In the genomic region with DNA sequence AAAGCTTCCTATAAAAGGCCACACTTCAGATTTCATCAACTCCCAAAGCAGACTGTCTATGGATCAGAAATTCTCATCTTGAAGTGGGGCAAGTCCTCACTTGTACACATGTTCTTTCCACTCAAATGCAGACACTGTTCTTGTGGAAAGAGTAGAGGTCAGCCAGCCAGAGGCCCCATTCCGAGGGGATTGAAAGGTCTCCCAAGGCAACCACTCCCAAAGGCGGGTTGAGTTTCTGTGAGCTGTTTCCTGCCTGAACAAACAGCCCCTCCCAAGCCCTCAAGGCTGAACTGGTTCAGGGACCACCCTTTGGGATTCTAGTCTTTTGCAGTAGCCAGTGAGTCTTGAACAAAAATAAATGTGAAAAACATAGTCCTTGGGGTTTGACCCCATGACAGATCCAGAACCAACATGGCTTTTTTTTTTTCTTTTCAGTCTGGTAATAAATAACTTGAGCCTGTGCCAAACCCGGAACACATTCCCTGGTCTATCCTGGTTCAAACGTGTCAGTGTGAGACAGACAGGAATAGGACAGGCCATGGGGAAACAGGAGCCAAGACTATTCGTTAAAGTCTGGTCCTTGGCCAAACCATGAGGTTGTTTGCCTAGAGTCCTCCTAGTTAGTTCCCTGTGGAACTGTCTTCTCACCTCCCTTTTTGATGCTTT, we compare ENCODE assay signal across 13 cellular contexts. TPM values are rescaled to one million over a fixed set of nuclear protein-coding genes. Genes with fewer than 3 reads are reported as not detected.
DNase-seq lines count a peak whose midpoint lies in the region; ATAC-seq, FAIRE-seq and TF ChIP-seq lines count a peak whose summit lies in the region.
"Had no signal": no experiment of that assay in that cellular context is flagged by ENCODE, and none has a peak within 500 bp of the region (broad histone marks: within the 10 kb centered on the region; RNA-seq: fewer than 3 reads in every experiment).

No MANE protein-coding gene starts in this region.

- WGBS in mammary epithelial cell (ENCODE audit: low coverage, missing lambda C conversion rate): 15% methylated on average over 5 of the region's 5 CpGs
- WGBS in small intestine, 3 donors: 20 to 41% (median 41%) methylated on average over 5 of the region's 5 CpGs

- BruUV-seq in mammary epithelial cell (replicated peaks; lab: Mats Ljungman, UMichigan): no TSS peak

- DNase-seq in NCI-H146 (lab: John Stamatoyannopoulos, UW) (peak; percentile 24), mammary epithelial cell (peak; percentile 67), kidney tubule cell (ENCODE audit: low spot score) (peak; percentile 50), small intestine (peak; percentile 53), COR-L47 (lab: John Stamatoyannopoulos, UW) (no peak)
- DNase-seq in activated T-cell treated with anti-CD3 and anti-CD28 coated beads, Interleukin-2, amount 50 U/mL, for 1 hour: no peak
- DNase-seq: activated CD4-positive, alpha-beta memory T cell treated with anti-CD3 and anti-CD28 coated beads for 36 hours; adrenal gland; GDM1; NCI-H1930; stimulated activated CD4-positive, alpha-beta T cell treated with anti-CD3 and anti-CD28 coated beads, Interleukin-2, amount 100 ng/mL, for 48 hours had no signal

- intact Hi-C loops in mammary epithelial cell (cut with micrococcal nuclease): no loop called here

- peak overlapping the region; percentile 98 for H2AFZ ChIP-seq in mammary epithelial cell (ENCODE audit: low read depth, low read length)

- no peak for TF ChIP-seq CTCF in mammary epithelial cell (conservative IDR thresholded peaks at IDR 0.05 in 1 of 2, IDR thresholded peaks at IDR 0.05 in 1 of 2; ENCODE audit: extremely low read depth in 1 of 2, insufficient read depth in 1 of 2, low read depth in 1 of 2, low read length in 2 of 2)

- no peak overlapping the region for H3K4me3 ChIP-seq in mammary epithelial cell (replicated peaks in 1 of 3; ENCODE audit: insufficient read depth in 1 of 3, low read depth in 2 of 3, low read length in 3 of 3)
- H3K4me3 ChIP-seq in small intestine (ENCODE audit: low read depth in 1 of 2, low read length in 2 of 2): no peak overlapping the region
- H3K4me3 ChIP-seq: adrenal gland had no signal

- H3K36me3 ChIP-seq in mammary epithelial cell (ENCODE audit: insufficient read depth, low read length): no peaks in the 10 kb centered on the region
- no peaks in the 10 kb centered on the region for H3K36me3 ChIP-seq in small intestine (ENCODE audit: control insufficient read depth in 2 of 2, insufficient read depth in 2 of 2, low read length in 2 of 2)
- H3K36me3 ChIP-seq: adrenal gland had no signal

- in situ Hi-C loops in mammary epithelial cell (cut with MboI; ENCODE audit: low sequenced_read_pairs in 2 of 2): no loop called here

- H4K20me1 ChIP-seq in mammary epithelial cell (ENCODE audit: insufficient read depth, low read length): no peaks in the 10 kb centered on the region

- H3K27me3 ChIP-seq in mammary epithelial cell (ENCODE audit: insufficient read depth, low read length) (no peaks in the 10 kb centered on the region), small intestine (ENCODE audit: control insufficient read depth in 2 of 2, insufficient read depth in 2 of 2, low read length in 2 of 2) (no peaks in the 10 kb centered on the region)
- H3K27me3 ChIP-seq: adrenal gland had no signal

- H3K9ac ChIP-seq in mammary epithelial cell (ENCODE audit: insufficient read depth, low read length): no peak overlapping the region

- H3K27ac ChIP-seq in mammary epithelial cell (ENCODE audit: insufficient read depth, low read depth, low read length) (peak overlapping the region; percentile 70), small intestine (ENCODE audit: low read depth in 1 of 2, low read length in 1 of 2) (peak overlapping the region in 1 of 2 donors; percentile 42)
- H3K27ac ChIP-seq: adrenal gland had no signal

- H3K4me1 ChIP-seq in mammary epithelial cell (ENCODE audit: insufficient read depth, low read length) (peaks cover 10% of the 10 kb centered on the region), small intestine (ENCODE audit: control insufficient read depth in 2 of 2, insufficient read depth in 1 of 2, low read depth in 1 of 2, low read length in 1 of 2) (no peaks in the 10 kb centered on the region)
- H3K4me1 ChIP-seq: adrenal gland had no signal

- CTCF ChIA-PET in mammary epithelial cell (lab: Charles Lee; ENCODE audit: low non-redundant PET): interaction anchor here (0.9 kb wide), 1 partner anchor 80 kb away, joined by 4 read pairs; no protein-coding TSS in a partner anchor

- H3K79me2 ChIP-seq in mammary epithelial cell (ENCODE audit: insufficient read depth, low read length): no peaks in the 10 kb centered on the region

- dilution Hi-C loops in mammary epithelial cell (cut with HindIII; ENCODE audit: low sequenced_read_pairs): no loop called here

- FAIRE-seq in small intestine (lab: Jason Lieb, UNC): no peak

- H3K9me3 ChIP-seq in mammary epithelial cell (replicated peaks; ENCODE audit: insufficient read depth, low read length): no peaks in the 10 kb centered on the region
- no peaks in the 10 kb centered on the region for H3K9me3 ChIP-seq in small intestine (ENCODE audit: control insufficient read depth, low read depth)
- H3K9me3 ChIP-seq: adrenal gland had no signal

- peak overlapping the region; percentile 74 for H3K4me2 ChIP-seq in mammary epithelial cell (ENCODE audit: insufficient read depth, low read depth, low read length)

- no peak for ATAC-seq in GM18498 (IDR thresholded peaks at IDR 0.05; ENCODE audit: unreplicated experiment)
- ATAC-seq in HG02938 (IDR thresholded peaks at IDR 0.05; ENCODE audit: unreplicated experiment): no peak

RNA-seq across cellular contexts. Expression of gene STK38L, which starts 17.6 kb away (rescaled TPM):
- 10 to 100 TPM; 30.9 to 33.2 TPM for total RNA-seq in mammary epithelial cell
- polyA plus RNA-seq in mammary epithelial cell: 5.3 TPM
- polyA minus RNA-seq in mammary epithelial cell: 9.0 TPM
- 10 to 100 TPM in 1 of 3 donors, 1 to 10 TPM in 2; 5.8 to 14.9 (median 6.2) TPM for polyA plus RNA-seq in small intestine

Comparison
In these comparisons a context has a peak if more than half of its experiments do, and no peak if none do; other contexts are left out.
1. DNase-seq: peak in NCI-H146 (single experiment), mammary epithelial cell (single experiment), kidney tubule cell (single experiment) and small intestine (single experiment); none in activated T-cell treated with anti-CD3 and anti-CD28 coated beads, Interleukin-2, amount 50 U/mL, for 1 hour (single experiment) and COR-L47 (single experiment).